8 cellular contexts compared by ENCODE assay signal in the genomic region with DNA sequence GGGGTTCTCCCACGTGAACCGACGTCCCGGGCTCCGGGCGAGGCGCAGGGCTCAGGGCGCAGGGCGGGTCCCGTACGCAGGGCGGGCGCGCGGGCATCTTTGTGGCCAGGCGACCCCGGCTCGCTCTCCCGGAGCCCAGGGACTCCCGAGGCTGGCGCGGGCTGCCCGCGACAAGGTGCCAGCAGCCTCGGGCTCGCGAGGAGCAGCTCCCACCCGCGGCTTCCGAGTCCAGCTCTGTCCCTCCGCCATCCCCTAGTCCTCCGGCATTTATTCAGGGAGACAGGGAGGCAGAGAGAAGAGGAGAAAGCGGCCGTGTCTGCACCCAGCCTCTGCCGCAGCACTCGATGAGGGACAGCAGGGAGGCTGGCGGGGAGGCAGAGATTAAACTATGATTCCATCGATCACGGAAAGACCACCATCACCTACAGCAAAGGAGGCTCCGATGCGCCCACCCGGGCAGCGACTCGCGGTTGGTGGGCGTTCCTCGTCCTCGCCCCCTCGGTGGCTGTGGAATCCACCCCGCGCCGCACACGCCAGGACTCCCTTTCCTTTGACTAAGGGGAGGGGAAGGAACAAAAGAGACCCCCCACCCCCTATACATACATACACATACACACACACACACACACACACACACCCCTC. TPM values are rescaled to one million over a fixed set of nuclear protein-coding genes. Genes with fewer than 3 reads are reported as not detected.
A peak's percentile ranks its signal among the peaks of the same experiment; 100 is the strongest.
DNase-seq lines count a peak whose midpoint lies in the region; ATAC-seq and TF ChIP-seq lines count a peak whose summit lies in the region.

No MANE protein-coding gene starts in this region.

- H3K36me3 Mint-ChIP-seq in activated T-cell treated with anti-CD3 and anti-CD28 coated beads, Interleukin-2, amount 50 U/mL, for 24 hours (ENCODE audit: low read depth) = no peaks in the 10 kb centered on the region

- H3K9me2 ChIP-seq in OCI-LY7 (ENCODE audit: insufficient read depth, low read length) = no peaks in the 10 kb centered on the region

- intact Hi-C loops in OCI-LY7 (cut with micrococcal nuclease; ENCODE audit: unreplicated experiment) = no loop called here

- no peak overlapping the region for H2AFZ ChIP-seq in OCI-LY7 (ENCODE audit: low read length)

- peak overlapping the region; percentile 91 for H3K4me3 ChIP-seq in fibroblast of pulmonary artery (replicated peaks; ENCODE audit: low read depth, low read length)
- no peak overlapping the region for H3K4me3 ChIP-seq in OCI-LY7 (ENCODE audit: low read depth, low read length, poor library complexity, severe bottlenecking)

- no peaks in the 10 kb centered on the region for H3K9me3 ChIP-seq in OCI-LY7 (ENCODE audit: low read length)

- POLR2A ChIA-PET in OCI-LY7 (lab: Charles Lee) = no interaction called here

- DNase-seq in activated T-cell treated with anti-CD3 and anti-CD28 coated beads, Interleukin-2, amount 50 U/mL, for 24 hours = peak; percentile 32
- no peak for DNase-seq in activated T-cell treated with anti-CD3 and anti-CD28 coated beads, Interleukin-2, amount 50 U/mL, for 1 hour
- DNase-seq in T1000 (lab: John Stamatoyannopoulos, UW) (peak; percentile 17), fibroblast of pulmonary artery (ENCODE audit: low read depth) (no peak), omental fat pad (ENCODE audit: low spot score) (no peak), OCI-LY7 (ENCODE audit: low spot score) (no peak)
- DNase-seq in stimulated activated CD4-positive, alpha-beta T cell treated with anti-CD3 and anti-CD28 coated beads, Interleukin-4, amount 100 ng/mL, for 4 hours = no peak

- H3K79me2 ChIP-seq in OCI-LY7 (ENCODE audit: insufficient read depth, low read depth, low read length) = no peaks in the 10 kb centered on the region

- peaks cover 13% of the 10 kb centered on the region for H3K4me1 Mint-ChIP-seq in activated T-cell treated with anti-CD3 and anti-CD28 coated beads, Interleukin-2, amount 50 U/mL, for 24 hours (ENCODE audit: low read depth)

- H3K27me3 Mint-ChIP-seq in activated T-cell treated with anti-CD3 and anti-CD28 coated beads, Interleukin-2, amount 50 U/mL, for 24 hours = peaks cover 67% of the 10 kb centered on the region

- H3K27ac ChIP-seq in OCI-LY7 (ENCODE audit: low read depth, low read length, poor library complexity, severe bottlenecking) = no peak overlapping the region

- H4K20me1 ChIP-seq in OCI-LY7 (ENCODE audit: insufficient read depth, low read length) = no peaks in the 10 kb centered on the region

- peak; percentile 44 for ATAC-seq in omental fat pad (ENCODE audit: low FRiP score)
- ATAC-seq in GM21447 (IDR thresholded peaks at IDR 0.05; ENCODE audit: unreplicated experiment) = no peak

- CTCF ChIA-PET in OCI-LY7 (lab: Charles Lee; ENCODE audit: unreplicated experiment) = no interaction called here

- peak overlapping the region; percentile 72 for H3K4me3 Mint-ChIP-seq in activated T-cell treated with anti-CD3 and anti-CD28 coated beads, Interleukin-2, amount 50 U/mL, for 24 hours

- no peaks in the 10 kb centered on the region for H3K36me3 ChIP-seq in OCI-LY7 (ENCODE audit: insufficient read depth, low read length)

- H3K4me1 ChIP-seq in OCI-LY7 (ENCODE audit: insufficient read depth, low read length, poor library complexity, severe bottlenecking) = no peaks in the 10 kb centered on the region

- no peaks in the 10 kb centered on the region for H3K9me3 Mint-ChIP-seq in activated T-cell treated with anti-CD3 and anti-CD28 coated beads, Interleukin-2, amount 50 U/mL, for 24 hours

- TF ChIP-seq CTCF in fibroblast of pulmonary artery (IDR thresholded peaks at IDR 0.05; ENCODE audit: low read length, missing control alignments) (no peak), omental fat pad (IDR thresholded peaks at IDR 0.05) (no peak), OCI-LY7 (conservative IDR thresholded peaks at IDR 0.05; ENCODE audit: low read length) (no peak)

- H3K4me2 ChIP-seq in OCI-LY7 (ENCODE audit: low read length) = no peak overlapping the region

- H3K27ac Mint-ChIP-seq in activated T-cell treated with anti-CD3 and anti-CD28 coated beads, Interleukin-2, amount 50 U/mL, for 24 hours = no peak overlapping the region

- BruUV-seq in OCI-LY7 (replicated peaks; lab: Mats Ljungman, UMichigan) = no TSS peak

RNA-seq across cellular contexts. Expression of a gene that starts 1.1 kb away (rescaled TPM):
- total RNA-seq in omental fat pad (1 to 10 TPM in 3 of 4 donors, under 1 TPM in 1; 0.47 to 7.4 (median 3.0) TPM), OCI-LY7 (2022) (not detected in 2 replicates)
- 0.03 TPM in 1 of 2 replicates, not detected in the other for total RNA-seq in OCI-LY7 (2014; rRNA removed; shearing (Covaris generic))

Comparison
In these comparisons a context has a peak if more than half of its experiments do, and no peak if none do; other contexts are left out.
1. DNase-seq: peak in activated T-cell treated with anti-CD3 and anti-CD28 coated beads, Interleukin-2, amount 50 U/mL, for 24 hours (single experiment) and T1000 (single experiment); none in activated T-cell treated with anti-CD3 and anti-CD28 coated beads, Interleukin-2, amount 50 U/mL, for 1 hour (single experiment), fibroblast of pulmonary artery (single experiment), omental fat pad (single experiment), stimulated activated CD4-positive, alpha-beta T cell treated with anti-CD3 and anti-CD28 coated beads, Interleukin-4, amount 100 ng/mL, for 4 hours (0 of 2) and OCI-LY7 (single experiment).